Comparison of ENCODE assay signal across 2 cellular contexts in the genomic region with DNA sequence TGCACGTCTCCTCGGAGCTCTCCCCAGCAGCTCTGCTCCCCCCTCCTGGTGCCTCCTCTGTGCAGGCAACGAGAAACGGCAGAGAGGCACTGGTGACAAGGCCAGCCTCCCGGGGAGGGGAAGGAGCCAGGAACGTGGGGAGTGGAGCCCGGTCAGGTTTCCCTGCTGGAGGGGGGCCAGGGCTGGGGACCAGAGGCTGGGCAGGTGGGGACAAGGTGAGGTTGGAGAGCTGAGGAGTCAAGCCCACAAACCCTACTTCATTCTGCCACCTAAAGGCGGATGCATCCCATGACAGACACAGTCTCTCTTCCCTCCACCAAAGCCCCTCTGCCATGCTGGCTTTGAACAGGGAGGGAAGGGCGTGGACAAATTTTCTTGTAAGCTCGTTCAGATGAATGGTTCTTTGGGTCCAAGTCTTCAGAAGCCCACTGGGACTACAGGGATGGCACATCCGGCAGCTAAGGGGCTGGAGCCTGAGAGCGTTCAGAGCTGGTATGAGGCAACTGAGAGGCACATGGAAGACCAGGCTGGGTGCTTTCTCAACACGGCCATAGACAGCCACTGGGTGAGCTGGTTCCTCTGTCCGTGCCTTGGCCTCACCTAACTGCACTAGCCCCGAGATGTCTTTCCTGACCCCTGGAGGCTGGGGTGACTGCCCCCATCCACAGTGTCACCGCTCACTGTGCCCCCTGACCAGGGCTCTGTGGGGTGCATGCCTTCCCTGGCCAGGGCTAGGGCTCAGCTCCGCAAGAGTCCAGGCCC.
TF ChIP-seq lines count a peak whose summit lies in the region.

No MANE protein-coding gene starts in this region.

TF ChIP-seq in SK-N-SH, 30 proteins besides CTCF, POLR2A, EP300 and RAD21 (continued from another document):
- TF ChIP-seq RFX5 (IDR thresholded peaks at IDR 0.05; ENCODE audit: low read length), result no peak
- no peak for TF ChIP-seq GATA2 (CRISPR knock-in tag; IDR thresholded peaks at IDR 0.05)
TF ChIP-seq in SK-N-SH: peak in this region for 0.

TF ChIP-seq in SK-N-SH treated with all-trans-retinoic acid at 6 μM for 48 hours, 23 proteins besides CTCF, POLR2A, EP300 and RAD21 (continued from another document):
- TF ChIP-seq, protein P1, sequence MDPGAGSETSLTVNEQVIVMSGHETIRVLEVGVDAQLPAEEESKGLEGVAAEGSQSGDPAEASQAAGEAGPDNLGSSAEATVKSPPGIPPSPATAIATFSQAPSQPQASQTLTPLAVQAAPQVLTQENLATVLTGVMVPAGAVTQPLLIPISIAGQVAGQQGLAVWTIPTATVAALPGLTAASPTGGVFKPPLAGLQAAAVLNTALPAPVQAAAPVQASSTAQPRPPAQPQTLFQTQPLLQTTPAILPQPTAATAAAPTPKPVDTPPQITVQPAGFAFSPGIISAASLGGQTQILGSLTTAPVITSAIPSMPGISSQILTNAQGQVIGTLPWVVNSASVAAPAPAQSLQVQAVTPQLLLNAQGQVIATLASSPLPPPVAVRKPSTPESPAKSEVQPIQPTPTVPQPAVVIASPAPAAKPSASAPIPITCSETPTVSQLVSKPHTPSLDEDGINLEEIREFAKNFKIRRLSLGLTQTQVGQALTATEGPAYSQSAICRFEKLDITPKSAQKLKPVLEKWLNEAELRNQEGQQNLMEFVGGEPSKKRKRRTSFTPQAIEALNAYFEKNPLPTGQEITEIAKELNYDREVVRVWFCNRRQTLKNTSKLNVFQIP (CRISPR knock-in tag; IDR thresholded peaks at IDR 0.05; ENCODE audit: borderline replicate concordance, low read depth), result no peak
- no peak for TF ChIP-seq RARB (CRISPR knock-in tag; IDR thresholded peaks at IDR 0.05)
- no peak for TF ChIP-seq OSR1 (CRISPR knock-in tag; IDR thresholded peaks at IDR 0.05)
- TF ChIP-seq PPARA (CRISPR knock-in tag; IDR thresholded peaks at IDR 0.05; ENCODE audit: borderline replicate concordance), result no peak
- no peak for TF ChIP-seq TCF4 (CRISPR knock-in tag; IDR thresholded peaks at IDR 0.05; ENCODE audit: borderline replicate concordance)
- TF ChIP-seq BACH2 (CRISPR knock-in tag; IDR thresholded peaks at IDR 0.05; ENCODE audit: borderline replicate concordance), result no peak
- TF ChIP-seq ESRRG (CRISPR knock-in tag; IDR thresholded peaks at IDR 0.05), result no peak
- TF ChIP-seq ZNF70 (CRISPR knock-in tag; IDR thresholded peaks at IDR 0.05), result no peak
- TF ChIP-seq, protein P2, sequence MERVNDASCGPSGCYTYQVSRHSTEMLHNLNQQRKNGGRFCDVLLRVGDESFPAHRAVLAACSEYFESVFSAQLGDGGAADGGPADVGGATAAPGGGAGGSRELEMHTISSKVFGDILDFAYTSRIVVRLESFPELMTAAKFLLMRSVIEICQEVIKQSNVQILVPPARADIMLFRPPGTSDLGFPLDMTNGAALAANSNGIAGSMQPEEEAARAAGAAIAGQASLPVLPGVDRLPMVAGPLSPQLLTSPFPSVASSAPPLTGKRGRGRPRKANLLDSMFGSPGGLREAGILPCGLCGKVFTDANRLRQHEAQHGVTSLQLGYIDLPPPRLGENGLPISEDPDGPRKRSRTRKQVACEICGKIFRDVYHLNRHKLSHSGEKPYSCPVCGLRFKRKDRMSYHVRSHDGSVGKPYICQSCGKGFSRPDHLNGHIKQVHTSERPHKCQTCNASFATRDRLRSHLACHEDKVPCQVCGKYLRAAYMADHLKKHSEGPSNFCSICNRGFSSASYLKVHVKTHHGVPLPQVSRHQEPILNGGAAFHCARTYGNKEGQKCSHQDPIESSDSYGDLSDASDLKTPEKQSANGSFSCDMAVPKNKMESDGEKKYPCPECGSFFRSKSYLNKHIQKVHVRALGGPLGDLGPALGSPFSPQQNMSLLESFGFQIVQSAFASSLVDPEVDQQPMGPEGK (CRISPR knock-in tag; IDR thresholded peaks at IDR 0.05; ENCODE audit: borderline replicate concordance), result no peak
